Comparison of ENCODE assay signal across 3 cellular contexts in the genomic region with DNA sequence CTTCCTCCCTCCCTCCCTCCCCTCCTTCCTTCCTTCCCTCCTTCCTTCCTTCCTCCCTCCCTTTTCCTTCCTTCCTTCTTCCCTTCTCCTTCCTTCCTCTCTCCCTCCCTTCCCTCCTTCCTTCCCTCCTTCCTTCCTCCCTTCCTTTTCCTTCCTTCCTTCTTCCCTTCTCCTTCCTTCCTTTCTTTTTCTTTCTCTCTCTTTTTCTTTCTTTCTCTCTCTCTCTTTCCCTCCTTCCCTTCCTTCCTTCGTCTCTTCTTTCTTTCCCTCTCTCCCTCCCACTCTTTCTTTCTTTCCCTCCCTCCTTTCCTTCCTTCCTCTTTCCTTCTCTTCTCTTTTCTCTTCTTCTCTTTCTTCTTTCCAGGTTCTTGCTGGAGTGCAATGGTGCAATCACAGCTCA.
TF ChIP-seq lines count a peak whose summit lies in the region.

No MANE protein-coding gene starts in this region.

TF ChIP-seq in HepG2, 621 proteins besides CTCF, POLR2A, EP300 and RAD21:
- peak; percentile 38 for TF ChIP-seq PCBP2 (optimal IDR thresholded peaks at IDR 0.05; ENCODE audit: low read depth, low read length, poor library complexity, severe bottlenecking)
- TF ChIP-seq ZNF3 (CRISPR knock-in tag; IDR thresholded peaks at IDR 0.05) = no peak
- no peak for TF ChIP-seq MXD4 (CRISPR knock-in tag; IDR thresholded peaks at IDR 0.05)
- TF ChIP-seq, protein P1, sequence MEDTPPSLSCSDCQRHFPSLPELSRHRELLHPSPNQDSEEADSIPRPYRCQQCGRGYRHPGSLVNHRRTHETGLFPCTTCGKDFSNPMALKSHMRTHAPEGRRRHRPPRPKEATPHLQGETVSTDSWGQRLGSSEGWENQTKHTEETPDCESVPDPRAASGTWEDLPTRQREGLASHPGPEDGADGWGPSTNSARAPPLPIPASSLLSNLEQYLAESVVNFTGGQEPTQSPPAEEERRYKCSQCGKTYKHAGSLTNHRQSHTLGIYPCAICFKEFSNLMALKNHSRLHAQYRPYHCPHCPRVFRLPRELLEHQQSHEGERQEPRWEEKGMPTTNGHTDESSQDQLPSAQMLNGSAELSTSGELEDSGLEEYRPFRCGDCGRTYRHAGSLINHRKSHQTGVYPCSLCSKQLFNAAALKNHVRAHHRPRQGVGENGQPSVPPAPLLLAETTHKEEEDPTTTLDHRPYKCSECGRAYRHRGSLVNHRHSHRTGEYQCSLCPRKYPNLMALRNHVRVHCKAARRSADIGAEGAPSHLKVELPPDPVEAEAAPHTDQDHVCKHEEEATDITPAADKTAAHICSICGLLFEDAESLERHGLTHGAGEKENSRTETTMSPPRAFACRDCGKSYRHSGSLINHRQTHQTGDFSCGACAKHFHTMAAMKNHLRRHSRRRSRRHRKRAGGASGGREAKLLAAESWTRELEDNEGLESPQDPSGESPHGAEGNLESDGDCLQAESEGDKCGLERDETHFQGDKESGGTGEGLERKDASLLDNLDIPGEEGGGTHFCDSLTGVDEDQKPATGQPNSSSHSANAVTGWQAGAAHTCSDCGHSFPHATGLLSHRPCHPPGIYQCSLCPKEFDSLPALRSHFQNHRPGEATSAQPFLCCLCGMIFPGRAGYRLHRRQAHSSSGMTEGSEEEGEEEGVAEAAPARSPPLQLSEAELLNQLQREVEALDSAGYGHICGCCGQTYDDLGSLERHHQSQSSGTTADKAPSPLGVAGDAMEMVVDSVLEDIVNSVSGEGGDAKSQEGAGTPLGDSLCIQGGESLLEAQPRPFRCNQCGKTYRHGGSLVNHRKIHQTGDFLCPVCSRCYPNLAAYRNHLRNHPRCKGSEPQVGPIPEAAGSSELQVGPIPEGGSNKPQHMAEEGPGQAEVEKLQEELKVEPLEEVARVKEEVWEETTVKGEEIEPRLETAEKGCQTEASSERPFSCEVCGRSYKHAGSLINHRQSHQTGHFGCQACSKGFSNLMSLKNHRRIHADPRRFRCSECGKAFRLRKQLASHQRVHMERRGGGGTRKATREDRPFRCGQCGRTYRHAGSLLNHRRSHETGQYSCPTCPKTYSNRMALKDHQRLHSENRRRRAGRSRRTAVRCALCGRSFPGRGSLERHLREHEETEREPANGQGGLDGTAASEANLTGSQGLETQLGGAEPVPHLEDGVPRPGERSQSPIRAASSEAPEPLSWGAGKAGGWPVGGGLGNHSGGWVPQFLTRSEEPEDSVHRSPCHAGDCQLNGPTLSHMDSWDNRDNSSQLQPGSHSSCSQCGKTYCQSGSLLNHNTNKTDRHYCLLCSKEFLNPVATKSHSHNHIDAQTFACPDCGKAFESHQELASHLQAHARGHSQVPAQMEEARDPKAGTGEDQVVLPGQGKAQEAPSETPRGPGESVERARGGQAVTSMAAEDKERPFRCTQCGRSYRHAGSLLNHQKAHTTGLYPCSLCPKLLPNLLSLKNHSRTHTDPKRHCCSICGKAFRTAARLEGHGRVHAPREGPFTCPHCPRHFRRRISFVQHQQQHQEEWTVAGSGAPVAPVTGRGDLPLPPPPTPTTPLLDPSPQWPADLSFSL (CRISPR knock-in tag; IDR thresholded peaks at IDR 0.05) = no peak

TF ChIP-seq in HEK293, 187 proteins besides CTCF, POLR2A, EP300 and RAD21:
- TF ChIP-seq ZNF366 (tag by site-specific recombination; conservative IDR thresholded peaks at IDR 0.05) = peak; percentile 71; the same call in 1 of the 2 replicates
- no peak for TF ChIP-seq PRDM6 (tag by site-specific recombination; IDR thresholded peaks at IDR 0.05)
- no peak for TF ChIP-seq PRDM1 (tag by site-specific recombination; IDR thresholded peaks at IDR 0.05)
- TF ChIP-seq ZNF266 (tag by site-specific recombination; IDR thresholded peaks at IDR 0.05; ENCODE audit: low read depth) = no peak
- no peak for TF ChIP-seq ZNF654 (tag by site-specific recombination; IDR thresholded peaks at IDR 0.05; ENCODE audit: low read depth)
- no peak for TF ChIP-seq SCRT2 (tag by site-specific recombination; IDR thresholded peaks at IDR 0.05)
- TF ChIP-seq ZNF114 (tag by site-specific recombination; IDR thresholded peaks at IDR 0.05) = no peak
- TF ChIP-seq ZNF184 (tag by site-specific recombination; IDR thresholded peaks at IDR 0.05) = no peak

TF ChIP-seq in K562, 482 proteins besides CTCF, POLR2A, EP300 and RAD21 (continues in another document):
- TF ChIP-seq ZNF668 (CRISPR knock-in tag; IDR thresholded peaks at IDR 0.05) (no peak), YY1 (IDR thresholded peaks at IDR 0.05; ENCODE audit: borderline replicate concordance in 1 of 3, control insufficient read depth in 1 of 3, extremely low read depth in 1 of 3, insufficient read depth in 3 of 3, insufficient read length in 1 of 3, insufficient replicate concordance in 2 of 3, low read depth in 1 of 3, low read length in 2 of 3) (no peak), TEAD2 (tag; IDR thresholded peaks at IDR 0.05) (no peak), RCOR1 (IDR thresholded peaks at IDR 0.05; ENCODE audit: borderline replicate concordance in 1 of 2, low read depth in 2 of 2, low read length in 2 of 2) (no peak), KHSRP (IDR thresholded peaks at IDR 0.05) (no peak), RHOXF2B (CRISPR knock-in tag; conservative IDR thresholded peaks at IDR 0.05) (no peak), ELF4 (CRISPR knock-in tag; IDR thresholded peaks at IDR 0.05) (peak; percentile 71; the same call in 1 of the 2 replicates), GTF2B (IDR thresholded peaks at IDR 0.05; ENCODE audit: extremely low read depth, insufficient read length) (no peak), HDAC1 (IDR thresholded peaks at IDR 0.05) (peak in 1 of 2 experiments; percentile 14; a peak in 1 of 4 replicates), ZSCAN32 (CRISPR knock-in tag; IDR thresholded peaks at IDR 0.05) (no peak), CBFB (CRISPR knock-in tag; IDR thresholded peaks at IDR 0.05) (no peak), LCOR (CRISPR knock-in tag; IDR thresholded peaks at IDR 0.05) (no peak), STAT5A (IDR thresholded peaks at IDR 0.05; ENCODE audit: borderline replicate concordance, low read length) (no peak), KAT2B (IDR thresholded peaks at IDR 0.05; ENCODE audit: low read depth, low read length) (no peak)
- TF ChIP-seq, protein P2, sequence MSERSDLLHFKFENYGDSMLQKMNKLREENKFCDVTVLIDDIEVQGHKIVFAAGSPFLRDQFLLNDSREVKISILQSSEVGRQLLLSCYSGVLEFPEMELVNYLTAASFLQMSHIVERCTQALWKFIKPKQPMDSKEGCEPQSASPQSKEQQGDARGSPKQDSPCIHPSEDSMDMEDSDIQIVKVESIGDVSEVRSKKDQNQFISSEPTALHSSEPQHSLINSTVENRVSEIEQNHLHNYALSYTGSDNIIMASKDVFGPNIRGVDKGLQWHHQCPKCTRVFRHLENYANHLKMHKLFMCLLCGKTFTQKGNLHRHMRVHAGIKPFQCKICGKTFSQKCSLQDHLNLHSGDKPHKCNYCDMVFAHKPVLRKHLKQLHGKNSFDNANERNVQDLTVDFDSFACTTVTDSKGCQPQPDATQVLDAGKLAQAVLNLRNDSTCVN (CRISPR knock-in tag; IDR thresholded peaks at IDR 0.05) = no peak
- TF ChIP-seq, protein P3, sequence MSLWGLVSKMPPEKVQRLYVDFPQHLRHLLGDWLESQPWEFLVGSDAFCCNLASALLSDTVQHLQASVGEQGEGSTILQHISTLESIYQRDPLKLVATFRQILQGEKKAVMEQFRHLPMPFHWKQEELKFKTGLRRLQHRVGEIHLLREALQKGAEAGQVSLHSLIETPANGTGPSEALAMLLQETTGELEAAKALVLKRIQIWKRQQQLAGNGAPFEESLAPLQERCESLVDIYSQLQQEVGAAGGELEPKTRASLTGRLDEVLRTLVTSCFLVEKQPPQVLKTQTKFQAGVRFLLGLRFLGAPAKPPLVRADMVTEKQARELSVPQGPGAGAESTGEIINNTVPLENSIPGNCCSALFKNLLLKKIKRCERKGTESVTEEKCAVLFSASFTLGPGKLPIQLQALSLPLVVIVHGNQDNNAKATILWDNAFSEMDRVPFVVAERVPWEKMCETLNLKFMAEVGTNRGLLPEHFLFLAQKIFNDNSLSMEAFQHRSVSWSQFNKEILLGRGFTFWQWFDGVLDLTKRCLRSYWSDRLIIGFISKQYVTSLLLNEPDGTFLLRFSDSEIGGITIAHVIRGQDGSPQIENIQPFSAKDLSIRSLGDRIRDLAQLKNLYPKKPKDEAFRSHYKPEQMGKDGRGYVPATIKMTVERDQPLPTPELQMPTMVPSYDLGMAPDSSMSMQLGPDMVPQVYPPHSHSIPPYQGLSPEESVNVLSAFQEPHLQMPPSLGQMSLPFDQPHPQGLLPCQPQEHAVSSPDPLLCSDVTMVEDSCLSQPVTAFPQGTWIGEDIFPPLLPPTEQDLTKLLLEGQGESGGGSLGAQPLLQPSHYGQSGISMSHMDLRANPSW (CRISPR knock-in tag; IDR thresholded peaks at IDR 0.05) = no peak
- TF ChIP-seq, protein P4, sequence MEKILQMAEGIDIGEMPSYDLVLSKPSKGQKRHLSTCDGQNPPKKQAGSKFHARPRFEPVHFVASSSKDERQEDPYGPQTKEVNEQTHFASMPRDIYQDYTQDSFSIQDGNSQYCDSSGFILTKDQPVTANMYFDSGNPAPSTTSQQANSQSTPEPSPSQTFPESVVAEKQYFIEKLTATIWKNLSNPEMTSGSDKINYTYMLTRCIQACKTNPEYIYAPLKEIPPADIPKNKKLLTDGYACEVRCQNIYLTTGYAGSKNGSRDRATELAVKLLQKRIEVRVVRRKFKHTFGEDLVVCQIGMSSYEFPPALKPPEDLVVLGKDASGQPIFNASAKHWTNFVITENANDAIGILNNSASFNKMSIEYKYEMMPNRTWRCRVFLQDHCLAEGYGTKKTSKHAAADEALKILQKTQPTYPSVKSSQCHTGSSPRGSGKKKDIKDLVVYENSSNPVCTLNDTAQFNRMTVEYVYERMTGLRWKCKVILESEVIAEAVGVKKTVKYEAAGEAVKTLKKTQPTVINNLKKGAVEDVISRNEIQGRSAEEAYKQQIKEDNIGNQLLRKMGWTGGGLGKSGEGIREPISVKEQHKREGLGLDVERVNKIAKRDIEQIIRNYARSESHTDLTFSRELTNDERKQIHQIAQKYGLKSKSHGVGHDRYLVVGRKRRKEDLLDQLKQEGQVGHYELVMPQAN (IDR thresholded peaks at IDR 0.05; ENCODE audit: borderline replicate concordance) = no peak
- TF ChIP-seq, protein P5, sequence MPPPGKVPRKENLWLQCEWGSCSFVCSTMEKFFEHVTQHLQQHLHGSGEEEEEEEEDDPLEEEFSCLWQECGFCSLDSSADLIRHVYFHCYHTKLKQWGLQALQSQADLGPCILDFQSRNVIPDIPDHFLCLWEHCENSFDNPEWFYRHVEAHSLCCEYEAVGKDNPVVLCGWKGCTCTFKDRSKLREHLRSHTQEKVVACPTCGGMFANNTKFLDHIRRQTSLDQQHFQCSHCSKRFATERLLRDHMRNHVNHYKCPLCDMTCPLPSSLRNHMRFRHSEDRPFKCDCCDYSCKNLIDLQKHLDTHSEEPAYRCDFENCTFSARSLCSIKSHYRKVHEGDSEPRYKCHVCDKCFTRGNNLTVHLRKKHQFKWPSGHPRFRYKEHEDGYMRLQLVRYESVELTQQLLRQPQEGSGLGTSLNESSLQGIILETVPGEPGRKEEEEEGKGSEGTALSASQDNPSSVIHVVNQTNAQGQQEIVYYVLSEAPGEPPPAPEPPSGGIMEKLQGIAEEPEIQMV (tag; conservative IDR thresholded peaks at IDR 0.05; ENCODE audit: low read depth) = peak; percentile 58; the same call in 1 of the 2 replicates
- TF ChIP-seq, protein P6, sequence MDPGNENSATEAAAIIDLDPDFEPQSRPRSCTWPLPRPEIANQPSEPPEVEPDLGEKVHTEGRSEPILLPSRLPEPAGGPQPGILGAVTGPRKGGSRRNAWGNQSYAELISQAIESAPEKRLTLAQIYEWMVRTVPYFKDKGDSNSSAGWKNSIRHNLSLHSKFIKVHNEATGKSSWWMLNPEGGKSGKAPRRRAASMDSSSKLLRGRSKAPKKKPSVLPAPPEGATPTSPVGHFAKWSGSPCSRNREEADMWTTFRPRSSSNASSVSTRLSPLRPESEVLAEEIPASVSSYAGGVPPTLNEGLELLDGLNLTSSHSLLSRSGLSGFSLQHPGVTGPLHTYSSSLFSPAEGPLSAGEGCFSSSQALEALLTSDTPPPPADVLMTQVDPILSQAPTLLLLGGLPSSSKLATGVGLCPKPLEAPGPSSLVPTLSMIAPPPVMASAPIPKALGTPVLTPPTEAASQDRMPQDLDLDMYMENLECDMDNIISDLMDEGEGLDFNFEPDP (CRISPR knock-in tag; IDR thresholded peaks at IDR 0.05) = no peak
- TF ChIP-seq, protein P7, sequence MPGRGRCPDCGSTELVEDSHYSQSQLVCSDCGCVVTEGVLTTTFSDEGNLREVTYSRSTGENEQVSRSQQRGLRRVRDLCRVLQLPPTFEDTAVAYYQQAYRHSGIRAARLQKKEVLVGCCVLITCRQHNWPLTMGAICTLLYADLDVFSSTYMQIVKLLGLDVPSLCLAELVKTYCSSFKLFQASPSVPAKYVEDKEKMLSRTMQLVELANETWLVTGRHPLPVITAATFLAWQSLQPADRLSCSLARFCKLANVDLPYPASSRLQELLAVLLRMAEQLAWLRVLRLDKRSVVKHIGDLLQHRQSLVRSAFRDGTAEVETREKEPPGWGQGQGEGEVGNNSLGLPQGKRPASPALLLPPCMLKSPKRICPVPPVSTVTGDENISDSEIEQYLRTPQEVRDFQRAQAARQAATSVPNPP (IDR thresholded peaks at IDR 0.05; ENCODE audit: borderline replicate concordance, insufficient read depth, insufficient read length) = no peak
- TF ChIP-seq, protein P8, sequence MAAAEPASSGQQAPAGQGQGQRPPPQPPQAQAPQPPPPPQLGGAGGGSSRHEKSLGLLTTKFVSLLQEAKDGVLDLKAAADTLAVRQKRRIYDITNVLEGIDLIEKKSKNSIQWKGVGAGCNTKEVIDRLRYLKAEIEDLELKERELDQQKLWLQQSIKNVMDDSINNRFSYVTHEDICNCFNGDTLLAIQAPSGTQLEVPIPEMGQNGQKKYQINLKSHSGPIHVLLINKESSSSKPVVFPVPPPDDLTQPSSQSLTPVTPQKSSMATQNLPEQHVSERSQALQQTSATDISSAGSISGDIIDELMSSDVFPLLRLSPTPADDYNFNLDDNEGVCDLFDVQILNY (CRISPR knock-in tag; IDR thresholded peaks at IDR 0.05) = no peak
- TF ChIP-seq, protein P9, sequence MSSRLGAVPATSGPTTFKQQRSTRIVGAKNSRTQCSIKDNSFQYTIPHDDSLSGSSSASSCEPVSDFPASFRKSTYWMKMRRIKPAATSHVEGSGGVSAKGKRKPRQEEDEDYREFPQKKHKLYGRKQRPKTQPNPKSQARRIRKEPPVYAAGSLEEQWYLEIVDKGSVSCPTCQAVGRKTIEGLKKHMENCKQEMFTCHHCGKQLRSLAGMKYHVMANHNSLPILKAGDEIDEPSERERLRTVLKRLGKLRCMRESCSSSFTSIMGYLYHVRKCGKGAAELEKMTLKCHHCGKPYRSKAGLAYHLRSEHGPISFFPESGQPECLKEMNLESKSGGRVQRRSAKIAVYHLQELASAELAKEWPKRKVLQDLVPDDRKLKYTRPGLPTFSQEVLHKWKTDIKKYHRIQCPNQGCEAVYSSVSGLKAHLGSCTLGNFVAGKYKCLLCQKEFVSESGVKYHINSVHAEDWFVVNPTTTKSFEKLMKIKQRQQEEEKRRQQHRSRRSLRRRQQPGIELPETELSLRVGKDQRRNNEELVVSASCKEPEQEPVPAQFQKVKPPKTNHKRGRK (tag; IDR thresholded peaks at IDR 0.05) = peak; percentile 95
